9 cellular contexts compared by ENCODE assay signal in genomic region chrX:135185795-135186443, GRCh38. TPM values are rescaled to one million over a fixed set of nuclear protein-coding genes. Genes with fewer than 3 reads are reported as not detected.
DNase-seq lines count a peak whose midpoint lies in the region; ATAC-seq lines count a peak whose summit lies in the region.
"Had no signal": no experiment of that assay in that cellular context is flagged by ENCODE, and none has a peak within 500 bp of the region (broad histone marks: within the 10 kb centered on the region; RNA-seq: fewer than 3 reads in every experiment).

No MANE protein-coding gene starts in this region.

- H3K4me3 ChIP-seq in NT2/D1 (ENCODE audit: insufficient read length, low read depth), result no peak overlapping the region

- ATAC-seq in GM18909 (IDR thresholded peaks at IDR 0.05; ENCODE audit: poor library complexity, unreplicated experiment) (peak; percentile 88), HG03280 (IDR thresholded peaks at IDR 0.05; ENCODE audit: unreplicated experiment) (peak; percentile 66)

- no peaks in the 10 kb centered on the region for H3K9me3 ChIP-seq in NT2/D1 (ENCODE audit: insufficient read depth, low read length)

- H3K36me3 ChIP-seq in NT2/D1 (ENCODE audit: insufficient read depth, insufficient read length, low read length), result no peaks in the 10 kb centered on the region

- H3K9me3 Mint-ChIP-seq in activated naive CD8-positive, alpha-beta T cell treated with anti-CD3 and anti-CD28 coated beads for 36 hours, result no peaks in the 10 kb centered on the region
- H3K9me3 Mint-ChIP-seq: activated naive CD4-positive, alpha-beta T cell treated with anti-CD3 and anti-CD28 coated beads, Interleukin-2, amount 50 U/mL, for 24 hours had no signal

- no peak overlapping the region for H3K4me3 Mint-ChIP-seq in activated naive CD8-positive, alpha-beta T cell treated with anti-CD3 and anti-CD28 coated beads for 36 hours
- H3K4me3 Mint-ChIP-seq: activated naive CD4-positive, alpha-beta T cell treated with anti-CD3 and anti-CD28 coated beads, Interleukin-2, amount 50 U/mL, for 24 hours had no signal

- no peaks in the 10 kb centered on the region for H3K4me1 Mint-ChIP-seq in activated naive CD8-positive, alpha-beta T cell treated with anti-CD3 and anti-CD28 coated beads for 36 hours
- H3K4me1 Mint-ChIP-seq: activated naive CD4-positive, alpha-beta T cell treated with anti-CD3 and anti-CD28 coated beads, Interleukin-2, amount 50 U/mL, for 24 hours had no signal

- peaks cover 31% of the 10 kb centered on the region for H3K27me3 Mint-ChIP-seq in activated naive CD8-positive, alpha-beta T cell treated with anti-CD3 and anti-CD28 coated beads for 36 hours

- H3K27me3 ChIP-seq in NT2/D1 (ENCODE audit: insufficient read depth, insufficient read length), result no peaks in the 10 kb centered on the region

- no peak overlapping the region for H3K9ac ChIP-seq in NT2/D1 (ENCODE audit: insufficient read length, low read depth)

- H3K36me3 Mint-ChIP-seq in activated naive CD8-positive, alpha-beta T cell treated with anti-CD3 and anti-CD28 coated beads for 36 hours, result no peaks in the 10 kb centered on the region
- H3K36me3 Mint-ChIP-seq: activated naive CD4-positive, alpha-beta T cell treated with anti-CD3 and anti-CD28 coated beads, Interleukin-2, amount 50 U/mL, for 24 hours had no signal

- H3K27ac Mint-ChIP-seq in activated naive CD8-positive, alpha-beta T cell treated with anti-CD3 and anti-CD28 coated beads for 36 hours, result no peak overlapping the region
- H3K27ac Mint-ChIP-seq: activated naive CD4-positive, alpha-beta T cell treated with anti-CD3 and anti-CD28 coated beads, Interleukin-2, amount 50 U/mL, for 24 hours had no signal

- DNase-seq in DMS114 treated with DMSO at 0.1 percent for 48 hours (lab: John Stamatoyannopoulos, UW; ENCODE audit: unreplicated experiment), result peak; percentile 13
- peak; percentile 30 for DNase-seq in NT2/D1 (ENCODE audit: low read depth, low spot score)
- DNase-seq in activated naive CD8-positive, alpha-beta T cell treated with anti-CD3 and anti-CD28 coated beads for 36 hours, result peak; percentile 14
- DNase-seq in iPS DF 4.7 (ENCODE audit: extremely low read depth, low spot score), result peak; percentile 19
- DNase-seq in stimulated activated CD4-positive, alpha-beta T cell treated with anti-CD3 and anti-CD28 coated beads, Interleukin-4, amount 100 ng/mL, for 48 hours (ENCODE audit: low read depth in 2 of 2), result peak; percentile 3 to 16
- no peak for DNase-seq in putamen (ENCODE audit: low spot score)

- H3K4me1 ChIP-seq in NT2/D1 (ENCODE audit: insufficient read depth, insufficient read length), result no peaks in the 10 kb centered on the region

RNA-seq across cellular contexts. Expression of gene CT55, which starts 14.7 kb away (rescaled TPM):
- total RNA-seq in activated naive CD8-positive, alpha-beta T cell treated with anti-CD3 and anti-CD28 coated beads for 36 hours, result not detected
